Comparison of ENCODE assay signal across 24 cellular contexts in the genomic region with DNA sequence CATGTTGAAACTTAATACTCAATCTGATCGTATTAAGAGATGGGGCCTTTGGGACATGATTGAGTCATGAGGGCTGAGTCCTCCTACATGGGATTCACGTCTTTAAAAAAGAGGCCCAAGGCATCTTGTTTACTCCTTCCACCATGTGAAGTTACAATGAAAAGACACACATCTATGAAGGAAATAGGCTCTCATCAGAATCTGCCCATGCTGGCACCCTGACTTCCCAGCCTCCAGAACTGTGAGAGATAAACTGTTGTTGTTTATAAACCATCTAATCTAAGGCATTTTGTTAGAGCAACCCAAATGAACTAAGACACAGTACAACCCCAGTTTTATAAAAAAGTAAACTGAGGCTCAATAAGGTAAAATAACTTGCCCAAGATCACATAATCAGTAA.
"Had no signal": no experiment of that assay in that cellular context is flagged by ENCODE, and none has a peak within 500 bp of the region (broad histone marks: within the 10 kb centered on the region; RNA-seq: fewer than 3 reads in every experiment).

No MANE protein-coding gene starts in this region.

- ATAC-seq: effector memory CD8-positive, alpha-beta T cell; esophagus mucosa; foreskin keratinocyte; gastrocnemius medialis; gastroesophageal sphincter; heart left ventricle; heart right ventricle had no signal

- H3K27me3 ChIP-seq: colonic mucosa, dorsolateral prefrontal cortex, esophagus muscularis mucosa, esophagus squamous epithelium, foreskin keratinocyte, gastrocnemius medialis, gastroesophageal sphincter, heart left ventricle, heart right ventricle had no signal

- H3K9me3 ChIP-seq: colonic mucosa, esophagus squamous epithelium, gastrocnemius medialis had no signal

- H3K4me3 ChIP-seq: colonic mucosa, coronary artery, dorsolateral prefrontal cortex, esophagus muscularis mucosa, esophagus squamous epithelium, gastrocnemius medialis, gastroesophageal sphincter, heart left ventricle, heart right ventricle had no signal

- DNase-seq: colonic mucosa; cortex of kidney; dermis blood vessel endothelial cell; dorsolateral prefrontal cortex; effector CD4-positive, alpha-beta T cell; effector CD8-positive, alpha-beta T cell; effector memory CD4-positive, alpha-beta T cell; effector memory CD8-positive, alpha-beta T cell; endodermal cell; erythroblast; esophagus squamous epithelium; foreskin fibroblast; foreskin keratinocyte; foreskin melanocyte; gastrocnemius medialis; glutamatergic neuron; head of caudate nucleus; heart left ventricle; heart right ventricle had no signal

- H3K36me3 ChIP-seq: colonic mucosa, esophagus muscularis mucosa, esophagus squamous epithelium, gastrocnemius medialis, gastroesophageal sphincter, heart left ventricle, heart right ventricle had no signal

- H3K4me1 ChIP-seq: colonic mucosa, esophagus squamous epithelium, foreskin keratinocyte had no signal

- H3K27ac ChIP-seq: colonic mucosa, coronary artery, dorsolateral prefrontal cortex, epithelial cell of prostate, esophagus muscularis mucosa, esophagus squamous epithelium, foreskin keratinocyte, gastrocnemius medialis, gastroesophageal sphincter, heart left ventricle, heart right ventricle had no signal
